Comparison of ENCODE assay signal across 8 cellular contexts in genomic region chr2:241880311-241881073, GRCh38. TPM values are rescaled to one million over a fixed set of nuclear protein-coding genes. Genes with fewer than 3 reads are reported as not detected.
DNase-seq lines count a peak whose midpoint lies in the region; ATAC-seq and TF ChIP-seq lines count a peak whose summit lies in the region.

No MANE protein-coding gene starts in this region.

- no peaks in the 10 kb centered on the region; the same call in 1 of the 2 replicates for H3K9me3 ChIP-seq in SU-DHL-6 (ENCODE audit: insufficient read depth, low read length)
- H3K9me3 ChIP-seq in mucosa of descending colon, result peaks cover 3% of the 10 kb centered on the region

- peak overlapping the region; percentile 85 for H2AFZ ChIP-seq in SU-DHL-6 (ENCODE audit: low read depth, low read length, severe bottlenecking)

- H4K20me1 ChIP-seq in SU-DHL-6 (ENCODE audit: low read depth, low read length), result no peaks in the 10 kb centered on the region

- ATAC-seq in GM18861 (IDR thresholded peaks at IDR 0.05; ENCODE audit: unreplicated experiment) (no peak), mucosa of descending colon (no peak)

- H3K4me1 ChIP-seq in rectal smooth muscle tissue (ENCODE audit: control insufficient read depth, insufficient read depth, low read length), result peaks cover 6% of the 10 kb centered on the region
- no peaks in the 10 kb centered on the region for H3K4me1 ChIP-seq in mucosa of descending colon (ENCODE audit: low read depth)

- H3K27ac ChIP-seq in SU-DHL-6 (ENCODE audit: low read depth, low read length) (peak overlapping the region; percentile 69), rectal smooth muscle tissue (ENCODE audit: low read depth, low read length) (no peak overlapping the region)

- H3K9ac ChIP-seq in SU-DHL-6 (ENCODE audit: low read length) (peak overlapping the region; percentile 63), rectal smooth muscle tissue (ENCODE audit: low read length) (no peak overlapping the region)

- H3K4me3 ChIP-seq in GM12875 (ENCODE audit: low read depth, low read length) (peak overlapping the region; percentile 63), SU-DHL-6 (ENCODE audit: insufficient read depth, low read length, poor library complexity, severe bottlenecking) (peak overlapping the region; percentile 65), fibroblast of mammary gland (ENCODE audit: control insufficient read depth, low read depth, low read length) (peak overlapping the region; percentile 65), rectal smooth muscle tissue (ENCODE audit: low read length) (peak overlapping the region; percentile 81), mucosa of descending colon (no peak overlapping the region)

- no peak for DNase-seq in fibroblast of mammary gland (ENCODE audit: low read depth)
- DNase-seq in SIG-M5 treated with dmso at 0.1 percent for 504 hours (lab: John Stamatoyannopoulos, UW; ENCODE audit: unreplicated experiment), result no peak
- no peak for DNase-seq in mucosa of descending colon
- no peak for DNase-seq in NCI-H1930 (lab: John Stamatoyannopoulos, UW)

- TF ChIP-seq CTCF in GM12875 (IDR thresholded peaks at IDR 0.05; ENCODE audit: borderline replicate concordance, insufficient read depth, low read depth, low read length), result no peak
- no peak for TF ChIP-seq CTCF in SU-DHL-6 (IDR thresholded peaks at IDR 0.05; ENCODE audit: insufficient read depth, low read length, poor library complexity, severe bottlenecking)
- no peak for TF ChIP-seq CTCF in fibroblast of mammary gland (conservative IDR thresholded peaks at IDR 0.05; ENCODE audit: control insufficient read depth, insufficient read depth, low read depth, low read length)
- TF ChIP-seq CTCF in mucosa of descending colon (IDR thresholded peaks at IDR 0.05), result no peak

- peak overlapping the region; percentile 83 for H3K4me2 ChIP-seq in SU-DHL-6 (ENCODE audit: low read depth, low read length, poor library complexity, severe bottlenecking)

- H3K79me2 ChIP-seq in SU-DHL-6 (ENCODE audit: insufficient read depth, low read length), result no peaks in the 10 kb centered on the region

- intact Hi-C loops in mucosa of descending colon (cut with DNase I, micrococcal nuclease), result no loop called here

- no peaks in the 10 kb centered on the region for H3K9me2 ChIP-seq in SU-DHL-6 (replicated peaks; ENCODE audit: insufficient read depth, low read length)

- 0 out of 2 replicates have a peak, but pooled peaks cover 3% of the 10 kb centered on the region for H3K36me3 ChIP-seq in SU-DHL-6 (ENCODE audit: low read length)
- H3K36me3 ChIP-seq in rectal smooth muscle tissue (ENCODE audit: control insufficient read depth, insufficient read depth, low read length), result no peaks in the 10 kb centered on the region
- H3K36me3 ChIP-seq in mucosa of descending colon (ENCODE audit: low read depth), result no peaks in the 10 kb centered on the region

- no peaks in the 10 kb centered on the region for H3F3A ChIP-seq in SU-DHL-6 (ENCODE audit: insufficient read depth)

- H3K27me3 ChIP-seq in SU-DHL-6 (ENCODE audit: low read length), result no peaks in the 10 kb centered on the region
- H3K27me3 ChIP-seq in rectal smooth muscle tissue (ENCODE audit: control insufficient read depth, insufficient read depth, low read length), result no peaks in the 10 kb centered on the region

RNA-seq across cellular contexts. Expression of gene RTP5, which starts 11.0 kb away (rescaled TPM):
- total RNA-seq in mucosa of descending colon, result not detected

RNA-seq across cellular contexts. Expression of gene PDCD1, which starts 21.8 kb away (rescaled TPM):
- under 1 TPM in 2 of 3 donors, not detected in 1; 0.13 to 0.70 TPM for total RNA-seq in mucosa of descending colon
